8 cellular contexts compared by ENCODE assay signal in genomic region chr3:122497425-122497824, GRCh38. TPM values are rescaled to one million over a fixed set of nuclear protein-coding genes. Genes with fewer than 3 reads are reported as not detected.
DNase-seq lines count a peak whose midpoint lies in the region; ATAC-seq and TF ChIP-seq lines count a peak whose summit lies in the region.

No MANE protein-coding gene starts in this region.

- peak; percentile 39 for DNase-seq in Caki2 (ENCODE audit: low read depth)
- DNase-seq in GM20000 (ENCODE audit: low spot score), result peak; percentile 33
- peak; percentile 53 to 59 for DNase-seq in activated T-cell treated with anti-CD3 and anti-CD28 coated beads, Interleukin-2, amount 50 U/mL, for 72 hours
- peak in 2 of 10 donors; percentile 4 to 24 for DNase-seq in naive thymus-derived CD8-positive, alpha-beta T cell
- DNase-seq in NCI-H1436 (lab: John Stamatoyannopoulos, UW), result no peak
- DNase-seq in midbrain (lab: John Stamatoyannopoulos, UW), result no peak
- no peak for DNase-seq in NCI-H187 (lab: John Stamatoyannopoulos, UW)

- H3K4me1 Mint-ChIP-seq in activated T-cell treated with anti-CD3 and anti-CD28 coated beads, Interleukin-2, amount 50 U/mL, for 72 hours (ENCODE audit: low read depth), result peaks cover 58% of the 10 kb centered on the region
- peaks cover 31 to 59% (median 51%) of the 10 kb centered on the region in 4 donors for H3K4me1 Mint-ChIP-seq in naive thymus-derived CD8-positive, alpha-beta T cell

- peaks cover 2 to 19% of the 10 kb centered on the region in 2 donors for H3K36me3 Mint-ChIP-seq in activated T-cell treated with anti-CD3 and anti-CD28 coated beads, Interleukin-2, amount 50 U/mL, for 72 hours (ENCODE audit: insufficient read depth in 2 of 2)
- peaks cover 0 to 48% (median 14%) of the 10 kb centered on the region in 3 donors for H3K36me3 Mint-ChIP-seq in naive thymus-derived CD8-positive, alpha-beta T cell

- peak overlapping the region; percentile 3 to 10 for H3K4me3 Mint-ChIP-seq in activated T-cell treated with anti-CD3 and anti-CD28 coated beads, Interleukin-2, amount 50 U/mL, for 72 hours
- no peak overlapping the region for H3K4me3 Mint-ChIP-seq in naive thymus-derived CD8-positive, alpha-beta T cell

- in situ Hi-C loops in Caki2 (cut with HindIII; ENCODE audit: low pct_unique_long_range_greater_than_20kb, low sequenced_read_pairs), result no loop called here

- ATAC-seq in HG03571 (IDR thresholded peaks at IDR 0.05; ENCODE audit: unreplicated experiment), result peak; percentile 85
- peak; percentile 99 for ATAC-seq in activated T-cell treated with anti-CD3 and anti-CD28 coated beads, Interleukin-2, amount 50 U/mL, for 72 hours (replicated peaks in 1 of 2)
- peak; percentile 41 to 61 for ATAC-seq in naive thymus-derived CD8-positive, alpha-beta T cell

- H3K9me3 Mint-ChIP-seq in activated T-cell treated with anti-CD3 and anti-CD28 coated beads, Interleukin-2, amount 50 U/mL, for 72 hours, result no peaks in the 10 kb centered on the region
- H3K9me3 Mint-ChIP-seq in naive thymus-derived CD8-positive, alpha-beta T cell, result no peaks in the 10 kb centered on the region

- POLR2A ChIA-PET in naive thymus-derived CD8-positive, alpha-beta T cell (lab: Charles Lee), result no interaction called here

- no peak overlapping the region for H3K27ac Mint-ChIP-seq in activated T-cell treated with anti-CD3 and anti-CD28 coated beads, Interleukin-2, amount 50 U/mL, for 72 hours
- peak overlapping the region in 2 of 10 donors; percentile 17 to 66 for H3K27ac Mint-ChIP-seq in naive thymus-derived CD8-positive, alpha-beta T cell

- no peak for TF ChIP-seq CTCF in GM20000 (IDR thresholded peaks at IDR 0.05; ENCODE audit: extremely low read depth, missing control alignments)

- peaks cover 8% of the 10 kb centered on the region for H3K27me3 Mint-ChIP-seq in activated T-cell treated with anti-CD3 and anti-CD28 coated beads, Interleukin-2, amount 50 U/mL, for 72 hours (ENCODE audit: low read depth)
- no peaks in the 10 kb centered on the region for H3K27me3 Mint-ChIP-seq in naive thymus-derived CD8-positive, alpha-beta T cell

RNA-seq across cellular contexts. Expression of gene KPNA1, which starts 17.3 kb away (rescaled TPM):
- 43.0 and 50.8 TPM in 2 replicates for total RNA-seq in Caki2 (2014; rRNA removed; shearing (Covaris generic); ENCODE audit: low replicate concordance)
- total RNA-seq in activated T-cell treated with anti-CD3 and anti-CD28 coated beads, Interleukin-2, amount 50 U/mL, for 72 hours, result 10 to 100 TPM; 54.3 to 69.9 TPM
- 10 to 100 TPM; 74.2 to 78.2 TPM for total RNA-seq in naive thymus-derived CD8-positive, alpha-beta T cell
- 10 to 100 TPM; 36.9 to 49.5 (median 41.7) TPM for polyA plus RNA-seq in naive thymus-derived CD8-positive, alpha-beta T cell

Comparison
In these comparisons a context has a peak if more than half of its experiments do, and no peak if none do; other contexts are left out.
1. DNase-seq: peak in Caki2 (single experiment), GM20000 (single experiment) and activated T-cell treated with anti-CD3 and anti-CD28 coated beads, Interleukin-2, amount 50 U/mL, for 72 hours (2 of 2); none in NCI-H1436 (single experiment), midbrain (single experiment) and NCI-H187 (0 of 2).
2. H3K4me3 Mint-ChIP-seq: peak in activated T-cell treated with anti-CD3 and anti-CD28 coated beads, Interleukin-2, amount 50 U/mL, for 72 hours (2 of 2); none in naive thymus-derived CD8-positive, alpha-beta T cell (0 of 10).
3. Peak in every context shown above with its lines, with median percentiles within 50 percentile points of each other: ATAC-seq.